12 cellular contexts compared by ENCODE assay signal in genomic region chr12:42213954-42214426, GRCh38. TPM values are rescaled to one million over a fixed set of nuclear protein-coding genes. Genes with fewer than 3 reads are reported as not detected.
DNase-seq lines count a peak whose midpoint lies in the region; TF ChIP-seq lines count a peak whose summit lies in the region.
"Had no signal": no experiment of that assay in that cellular context is flagged by ENCODE, and none has a peak within 500 bp of the region (broad histone marks: within the 10 kb centered on the region; RNA-seq: fewer than 3 reads in every experiment).

No MANE protein-coding gene starts in this region.

- no peak for TF ChIP-seq CTCF in epithelial cell of proximal tubule (conservative IDR thresholded peaks at IDR 0.05; ENCODE audit: low read depth, low read length)

- DNase-seq in ACHN (peak; percentile 32), M059J (ENCODE audit: low read depth) (peak; percentile 66), epithelial cell of proximal tubule (ENCODE audit: low read depth) (peak; percentile 71), medulla oblongata (ENCODE audit: extremely low spot score) (peak; percentile 47), NCI-H1048 (lab: John Stamatoyannopoulos, UW) (no peak), SIG-M5 treated with dmso at 0.1 percent for 504 hours (lab: John Stamatoyannopoulos, UW; ENCODE audit: unreplicated experiment) (no peak), iPS-NIHi7 (ENCODE audit: extremely low spot score) (no peak)
- DNase-seq in effector CD4-positive, alpha-beta T cell, result no peak
- DNase-seq: activated CD4-positive, alpha-beta T cell treated with anti-CD3 and anti-CD28 coated beads, Interleukin-2, amount 10 ng/mL, durations not matched to agents 7 days and 5 days; activated naive CD4-positive, alpha-beta T cell treated with anti-CD3 and anti-CD28 coated beads for 36 hours; NCI-H345 had no signal

- in situ Hi-C loops in ACHN (cut with HindIII; ENCODE audit: low pct_ligation_motif_present, low pct_unique_long_range_greater_than_20kb, low sequenced_read_pairs), result no loop called here

- no peak overlapping the region for H3K4me3 ChIP-seq in epithelial cell of proximal tubule (ENCODE audit: low read depth, low read length)
- H3K4me3 ChIP-seq: SK-N-MC had no signal

RNA-seq across cellular contexts. Expression of gene YAF2, which starts 24.1 kb away (rescaled TPM):
- 17.9 and 21.6 TPM in 2 replicates for total RNA-seq in M059J (2014; rRNA removed; shearing (Covaris generic))
- 6.7 and 9.3 TPM in 2 replicates for total RNA-seq in epithelial cell of proximal tubule

Comparison
In these comparisons a context has a peak if more than half of its experiments do, and no peak if none do; other contexts are left out.
1. DNase-seq: peak in ACHN (single experiment), M059J (single experiment), epithelial cell of proximal tubule (single experiment) and medulla oblongata (single experiment); none in NCI-H1048 (single experiment), SIG-M5 treated with dmso at 0.1 percent for 504 hours (single experiment), iPS-NIHi7 (single experiment) and effector CD4-positive, alpha-beta T cell (single experiment).